1 cellular context compared by ENCODE assay signal in genomic region chr3:154304936-154305335, GRCh38.
TF ChIP-seq lines count a peak whose summit lies in the region.

No MANE protein-coding gene starts in this region.

TF ChIP-seq in GM23338, 12 proteins besides CTCF, POLR2A, EP300 and RAD21 (continued from another document):
- TF ChIP-seq ZNF462 (CRISPR knock-in tag; IDR thresholded peaks at IDR 0.05) (no peak), EZH2 (IDR thresholded peaks at IDR 0.05; ENCODE audit: low read depth, unreplicated experiment) (no peak), STAT1 (IDR thresholded peaks at IDR 0.05; ENCODE audit: unreplicated experiment) (no peak), CREB1 (CRISPR knock-in tag; IDR thresholded peaks at IDR 0.05; ENCODE audit: low read depth) (no peak), JUNB (IDR thresholded peaks at IDR 0.05; ENCODE audit: unreplicated experiment) (no peak), REST (IDR thresholded peaks at IDR 0.05; ENCODE audit: unreplicated experiment) (no peak), POLR2AphosphoS5 (IDR thresholded peaks at IDR 0.05; ENCODE audit: low read depth) (no peak)
